Comparison of ENCODE assay signal across 8 cellular contexts in genomic region chr13:48532146-48532472, GRCh38. TPM values are rescaled to one million over a fixed set of nuclear protein-coding genes. Genes with fewer than 3 reads are reported as not detected.
DNase-seq lines count a peak whose midpoint lies in the region; ATAC-seq and TF ChIP-seq lines count a peak whose summit lies in the region.

No MANE protein-coding gene starts in this region.

- peak overlapping the region; percentile 96 for H3K27ac Mint-ChIP-seq in activated naive CD8-positive, alpha-beta T cell treated with anti-CD3 and anti-CD28 coated beads, Interleukin-2, amount 50 U/mL, for 24 hours

- H3K27ac ChIP-seq in hepatocyte (peak overlapping the region; percentile 89), gastrocnemius medialis (peak overlapping the region; percentile 92 to 98 (median 94))

- H3K4me3 ChIP-seq in hepatocyte (peak overlapping the region; percentile 59), gastrocnemius medialis (peak overlapping the region; percentile 81 to 94 (median 90))

- H3K4me1 ChIP-seq in hepatocyte (ENCODE audit: insufficient read depth) (peaks cover 9% of the 10 kb centered on the region), gastrocnemius medialis (peaks cover 13% of the 10 kb centered on the region in 2 donors)

- H3K27me3 ChIP-seq in hepatocyte (no peaks in the 10 kb centered on the region), gastrocnemius medialis (no peaks in the 10 kb centered on the region)

- peaks cover 30% of the 10 kb centered on the region for H3K4me1 Mint-ChIP-seq in activated naive CD8-positive, alpha-beta T cell treated with anti-CD3 and anti-CD28 coated beads, Interleukin-2, amount 50 U/mL, for 24 hours

- intact Hi-C loops in gastrocnemius medialis (cut with DNase I; ENCODE audit: low total_unique reads), result loop anchor here (1.0 to 5.0 kb wide), 2 partner anchors 36 to 230 kb away; partner anchors contain the start of gene RB1

- peaks cover 5% of the 10 kb centered on the region for H3K9me3 Mint-ChIP-seq in activated naive CD8-positive, alpha-beta T cell treated with anti-CD3 and anti-CD28 coated beads, Interleukin-2, amount 50 U/mL, for 24 hours

- peak; percentile 2 for ATAC-seq in HG02938 (IDR thresholded peaks at IDR 0.05; ENCODE audit: unreplicated experiment)
- peak; percentile 6 for ATAC-seq in activated naive CD8-positive, alpha-beta T cell treated with anti-CD3 and anti-CD28 coated beads, Interleukin-2, amount 50 U/mL, for 24 hours
- peak; percentile 43 to 49 for ATAC-seq in gastrocnemius medialis
- ATAC-seq in HG03039 (IDR thresholded peaks at IDR 0.05; ENCODE audit: unreplicated experiment), result no peak

- peak; percentile 67 for DNase-seq in COLO668 (lab: John Stamatoyannopoulos, UW; ENCODE audit: unreplicated experiment)
- no peak for DNase-seq in activated naive CD8-positive, alpha-beta T cell treated with anti-CD3 and anti-CD28 coated beads, Interleukin-2, amount 50 U/mL, for 24 hours
- DNase-seq in hepatocyte (ENCODE audit: low spot score), result peak; percentile 53
- DNase-seq in gastrocnemius medialis, result no peak
- DNase-seq in occipital lobe (lab: John Stamatoyannopoulos, UW), result no peak
- DNase-seq in NCI-H526 treated with DMSO at 0.1 percent for 48 hours (lab: John Stamatoyannopoulos, UW), result no peak

- H2AFZ ChIP-seq in hepatocyte, result peak overlapping the region; percentile 93

- peak overlapping the region; percentile 72 for H3K4me2 ChIP-seq in hepatocyte

- H3K36me3 ChIP-seq in hepatocyte (replicated peaks; ENCODE audit: insufficient read depth, low read depth) (no peaks in the 10 kb centered on the region), gastrocnemius medialis (no peaks in the 10 kb centered on the region)

- 18% methylated on average over 17 of the region's 17 CpGs for WGBS in hepatocyte (ENCODE audit: low lambda C conversion rate, missing lambda C conversion rate)

- no peak for TF ChIP-seq POLR2A in gastrocnemius medialis (IDR thresholded peaks at IDR 0.05)

- H3K4me3 Mint-ChIP-seq in activated naive CD8-positive, alpha-beta T cell treated with anti-CD3 and anti-CD28 coated beads, Interleukin-2, amount 50 U/mL, for 24 hours, result peak overlapping the region; percentile 88

- H3K9me3 ChIP-seq in hepatocyte (ENCODE audit: low read depth) (no peaks in the 10 kb centered on the region), gastrocnemius medialis (no peaks in the 10 kb centered on the region)

- in situ Hi-C loops in gastrocnemius medialis (cut with MboI; ENCODE audit: low sequenced_read_pairs in 4 of 4), result no loop called here

- H3K27me3 Mint-ChIP-seq in activated naive CD8-positive, alpha-beta T cell treated with anti-CD3 and anti-CD28 coated beads, Interleukin-2, amount 50 U/mL, for 24 hours, result peaks cover 2% of the 10 kb centered on the region

- H3K9me2 ChIP-seq in hepatocyte (replicated peaks; ENCODE audit: insufficient read depth), result no peaks in the 10 kb centered on the region

- H4K20me1 ChIP-seq in hepatocyte (ENCODE audit: insufficient read depth, poor library complexity, severe bottlenecking), result no peaks in the 10 kb centered on the region

- peaks cover 18% of the 10 kb centered on the region for H3K79me2 ChIP-seq in hepatocyte

- TF ChIP-seq CTCF in hepatocyte (IDR thresholded peaks at IDR 0.05; ENCODE audit: poor library complexity), result no peak
- TF ChIP-seq CTCF in gastrocnemius medialis (IDR thresholded peaks at IDR 0.05 in 4 of 5, conservative IDR thresholded peaks at IDR 0.05 in 1 of 5), result no peak

- peaks cover 5% of the 10 kb centered on the region for H3K36me3 Mint-ChIP-seq in activated naive CD8-positive, alpha-beta T cell treated with anti-CD3 and anti-CD28 coated beads, Interleukin-2, amount 50 U/mL, for 24 hours (ENCODE audit: low read depth)

RNA-seq across cellular contexts. Expression of gene RCBTB2, which starts 0.8 kb away (rescaled TPM):
- total RNA-seq in hepatocyte, result 12.2 TPM in 2 replicates
- polyA plus RNA-seq in hepatocyte, result 8.0 and 8.8 TPM in 2 replicates
- total RNA-seq in gastrocnemius medialis, result 1 to 10 TPM; 1.7 to 9.1 (median 7.6) TPM
- 45.2 TPM for total RNA-seq in occipital lobe

Comparison
In these comparisons a context has a peak if more than half of its experiments do, and no peak if none do; other contexts are left out.
1. DNase-seq: peak in COLO668 (single experiment) and hepatocyte (single experiment); none in activated naive CD8-positive, alpha-beta T cell treated with anti-CD3 and anti-CD28 coated beads, Interleukin-2, amount 50 U/mL, for 24 hours (single experiment), gastrocnemius medialis (0 of 2), occipital lobe (single experiment) and NCI-H526 treated with DMSO at 0.1 percent for 48 hours (single experiment).